9 cellular contexts compared by ENCODE assay signal in genomic region chr17:2406271-2406902, GRCh38. TPM values are rescaled to one million over a fixed set of nuclear protein-coding genes. Genes with fewer than 3 reads are reported as not detected.
DNase-seq lines count a peak whose midpoint lies in the region; ATAC-seq and TF ChIP-seq lines count a peak whose summit lies in the region.
"Had no signal": no experiment of that assay in that cellular context is flagged by ENCODE, and none has a peak within 500 bp of the region (broad histone marks: within the 10 kb centered on the region; RNA-seq: fewer than 3 reads in every experiment).

No MANE protein-coding gene starts in this region.

- peaks cover 5 to 30% of the 10 kb centered on the region in 2 experiments; a peak in 2 of 4 replicates for H3K79me1 ChIP-seq in IMR-90 (ENCODE audit: low read depth in 1 of 2, low read length in 2 of 2)

- peak overlapping the region; percentile 83 for H3K23ac ChIP-seq in IMR-90 (ENCODE audit: low read depth, low read length)

- intact Hi-C loops in IMR-90 (cut with micrococcal nuclease) = no loop called here
- intact Hi-C loops in ascending aorta (cut with DNase I) = loop anchor here (2.0 kb wide), 1 partner anchor 14 kb away; no protein-coding TSS in a partner anchor
- intact Hi-C loops in right lobe of liver (cut with DNase I) = no loop called here

- peaks cover 33% of the 10 kb centered on the region for H3K4me1 ChIP-seq in IMR-90 (ENCODE audit: control insufficient read depth, insufficient read depth, low read length)
- peaks cover 12 to 47% of the 10 kb centered on the region in 2 donors for H3K4me1 ChIP-seq in ascending aorta
- peaks cover 0 to 14% (median 7%) of the 10 kb centered on the region in 4 donors for H3K4me1 ChIP-seq in right lobe of liver

- CTCF ChIA-PET in IMR-90 (lab: Yijun Ruan, JAX) = interaction anchor here (0.6 to 2.6 kb wide), 5 partner anchors 9 to 283 kb away, joined by 3 to 20 read pairs (median 5); no protein-coding TSS in a partner anchor

- H3K4me3 ChIP-seq in IMR-90 (ENCODE audit: insufficient read depth, low read depth, low read length) (no peak overlapping the region), ascending aorta (peak overlapping the region in 1 of 2 donors; percentile 2), right lobe of liver (no peak overlapping the region)

- H3K9me3 Mint-ChIP-seq in stimulated activated naive B cell treated with anti-CD40 and anti-IgM and Interleukin-4, amounts not matched to agents 10 μg/mL and 1 μg/mL and 100 μg/mL, for 72 hours = no peaks in the 10 kb centered on the region

- in situ Hi-C loops in IMR-90 (cut with MboI; ENCODE audit: low sequenced_read_pairs) = no loop called here

- H2BK120ac ChIP-seq in IMR-90 (ENCODE audit: low read depth, low read length) = peak overlapping the region; percentile 94

- H3K9me1 ChIP-seq in IMR-90 (ENCODE audit: insufficient read depth, low read length) = peaks cover 30% of the 10 kb centered on the region

- H4K8ac ChIP-seq in IMR-90 (ENCODE audit: low read depth in 2 of 2, low read length in 2 of 2) = peak overlapping the region; percentile 87 to 95

- dilution Hi-C loops in IMR-90 (cut with HindIII; ENCODE audit: low sequenced_read_pairs, unreplicated experiment) = no loop called here

- H3K4me2 ChIP-seq in IMR-90 (ENCODE audit: low read depth, low read length) = peak overlapping the region; percentile 51

- TF ChIP-seq CTCF in IMR-90 (conservative IDR thresholded peaks at IDR 0.05; ENCODE audit: low read depth, low read length) (no peak), ascending aorta (IDR thresholded peaks at IDR 0.05) (no peak), right lobe of liver (IDR thresholded peaks at IDR 0.05) (no peak)

- no TSS peak for BruUV-seq in IMR-90 (replicated peaks; lab: Mats Ljungman, UMichigan)

- peak overlapping the region; percentile 31 for H3K27ac Mint-ChIP-seq in stimulated activated naive B cell treated with anti-CD40 and anti-IgM and Interleukin-4, amounts not matched to agents 10 μg/mL and 1 μg/mL and 100 μg/mL, for 72 hours

- H2AFZ ChIP-seq in IMR-90 (replicated peaks; ENCODE audit: low read length, poor library complexity) = peak overlapping the region; percentile 64

- no peak for TF ChIP-seq RAD21 in IMR-90 (IDR thresholded peaks at IDR 0.05; ENCODE audit: low read length)

- H3K36me3 ChIP-seq in IMR-90 (ENCODE audit: control insufficient read depth, insufficient read depth, low read length) (no peaks in the 10 kb centered on the region), ascending aorta (no peaks in the 10 kb centered on the region), right lobe of liver (no peaks in the 10 kb centered on the region)

- peak overlapping the region; percentile 81 for H3K18ac ChIP-seq in IMR-90 (ENCODE audit: low read depth, low read length)

- peaks cover 11 to 28% of the 10 kb centered on the region in 2 donors for H3K36me3 Mint-ChIP-seq in stimulated activated naive B cell treated with anti-CD40 and anti-IgM and Interleukin-4, amounts not matched to agents 10 μg/mL and 1 μg/mL and 100 μg/mL, for 72 hours

- peak overlapping the region; percentile 96 for H4K91ac ChIP-seq in IMR-90 (ENCODE audit: insufficient read depth, low read depth, low read length)

- H3K27me3 ChIP-seq in IMR-90 (ENCODE audit: control insufficient read depth, insufficient read depth, low read length) = no peaks in the 10 kb centered on the region
- H3K27me3 ChIP-seq in ascending aorta = no peaks in the 10 kb centered on the region
- no peaks in the 10 kb centered on the region for H3K27me3 ChIP-seq in right lobe of liver

- H2AK9ac ChIP-seq in IMR-90 (replicated peaks; ENCODE audit: low read depth, low read length, poor library complexity) = peak overlapping the region; percentile 78

- H4K5ac ChIP-seq in IMR-90 (ENCODE audit: low read depth, low read length) = peak overlapping the region; percentile 73

- peak overlapping the region; percentile 91 for H2AK5ac ChIP-seq in IMR-90 (ENCODE audit: low read depth, low read length)

- peak overlapping the region; percentile 85 for H3K14ac ChIP-seq in IMR-90 (replicated peaks; ENCODE audit: low read depth, low read length)

- no peak for DNase-seq in IMR-90
- no peak for DNase-seq in ascending aorta (ENCODE audit: low spot score in 2 of 2)
- DNase-seq in right lobe of liver = no peak
- no peak for DNase-seq in stimulated activated naive B cell treated with anti-CD40 and anti-IgM and Interleukin-4, amounts not matched to agents 10 μg/mL and 1 μg/mL and 100 μg/mL, for 72 hours
- no peak for DNase-seq in NCI-H2196 (lab: John Stamatoyannopoulos, UW; ENCODE audit: unreplicated experiment)
- no peak for DNase-seq in NCI-H69 (lab: John Stamatoyannopoulos, UW)
- DNase-seq: hippocampal formation; stimulated activated CD8-positive, alpha-beta memory T cell treated with anti-CD3 and anti-CD28 coated beads, Interleukin-4, amount 100 ng/mL, for 48 hours had no signal

- peaks cover 17 to 21% of the 10 kb centered on the region in 2 donors for H3K4me1 Mint-ChIP-seq in stimulated activated naive B cell treated with anti-CD40 and anti-IgM and Interleukin-4, amounts not matched to agents 10 μg/mL and 1 μg/mL and 100 μg/mL, for 72 hours

- peak overlapping the region; percentile 91 for H2BK5ac ChIP-seq in IMR-90 (ENCODE audit: low read depth, low read length, poor library complexity, severe bottlenecking)

- WGBS in IMR-90 (ENCODE audit: extremely low coverage in 2 of 2, insufficient read length in 1 of 2), 2 experiments = no CpG with 5 or more reads among the region's 8 CpGs
- WGBS in right lobe of liver (ENCODE audit: insufficient coverage, low coverage, low lambda C conversion rate, missing lambda C conversion rate) = 86% methylated on average over 8 of the region's 8 CpGs

- peak overlapping the region; percentile 94 for H2BK15ac ChIP-seq in IMR-90 (ENCODE audit: low read depth, low read length)

- POLR2A ChIA-PET in IMR-90 (lab: Charles Lee; ENCODE audit: unreplicated experiment) = no interaction called here

- peaks cover 4% of the 10 kb centered on the region; the same call in 1 of the 2 replicates for H4K20me1 ChIP-seq in IMR-90 (ENCODE audit: insufficient read depth, low read length)

- no peaks in the 10 kb centered on the region for H3K9me3 ChIP-seq in IMR-90 (ENCODE audit: control insufficient read depth, insufficient read depth, low read length)
- no peaks in the 10 kb centered on the region for H3K9me3 ChIP-seq in ascending aorta
- no peaks in the 10 kb centered on the region for H3K9me3 ChIP-seq in right lobe of liver

- peak overlapping the region; percentile 96 for H3K4ac ChIP-seq in IMR-90 (ENCODE audit: low read depth, low read length)

- no peak overlapping the region for H3K4me3 Mint-ChIP-seq in stimulated activated naive B cell treated with anti-CD40 and anti-IgM and Interleukin-4, amounts not matched to agents 10 μg/mL and 1 μg/mL and 100 μg/mL, for 72 hours

- peak overlapping the region; percentile 74 for H3K56ac ChIP-seq in IMR-90 (ENCODE audit: extremely low read depth, insufficient read depth, low read length)

- H2BK20ac ChIP-seq in IMR-90 (ENCODE audit: low read depth, low read length) = peak overlapping the region; percentile 93

- ATAC-seq in IMR-90 (ENCODE audit: low read depth) (no peak), right lobe of liver (no peak), GM21367 (IDR thresholded peaks at IDR 0.05; ENCODE audit: unreplicated experiment) (no peak)
- ATAC-seq in stimulated activated naive B cell treated with anti-CD40 and anti-IgM and Interleukin-4, amounts not matched to agents 10 μg/mL and 1 μg/mL and 100 μg/mL, for 72 hours (replicated peaks) = no peak

- peak overlapping the region; percentile 17; the same call in 1 of the 2 replicates for H3K9ac ChIP-seq in IMR-90 (ENCODE audit: low read depth, low read length)

- no peaks in the 10 kb centered on the region for H3K27me3 Mint-ChIP-seq in stimulated activated naive B cell treated with anti-CD40 and anti-IgM and Interleukin-4, amounts not matched to agents 10 μg/mL and 1 μg/mL and 100 μg/mL, for 72 hours

- H3K27ac ChIP-seq in IMR-90 (ENCODE audit: insufficient read depth, low read length) (peak overlapping the region; percentile 80), ascending aorta (peak overlapping the region; percentile 89 to 97), right lobe of liver (peak overlapping the region in 2 of 3 donors; percentile 34 to 37)

- peak; percentile 87 for TF ChIP-seq POLR2A in IMR-90 (IDR thresholded peaks at IDR 0.05; ENCODE audit: low read depth, low read length)
- no peak for TF ChIP-seq POLR2A in right lobe of liver (IDR thresholded peaks at IDR 0.05)

TF ChIP-seq in IMR-90, 13 proteins besides CTCF, POLR2A, EP300 and RAD21:
- no peak for TF ChIP-seq BHLHE40 (IDR thresholded peaks at IDR 0.05; ENCODE audit: low read depth, low read length)
- TF ChIP-seq MAZ (IDR thresholded peaks at IDR 0.05; ENCODE audit: borderline replicate concordance, low read depth, low read length) = no peak
- TF ChIP-seq, protein P1, sequence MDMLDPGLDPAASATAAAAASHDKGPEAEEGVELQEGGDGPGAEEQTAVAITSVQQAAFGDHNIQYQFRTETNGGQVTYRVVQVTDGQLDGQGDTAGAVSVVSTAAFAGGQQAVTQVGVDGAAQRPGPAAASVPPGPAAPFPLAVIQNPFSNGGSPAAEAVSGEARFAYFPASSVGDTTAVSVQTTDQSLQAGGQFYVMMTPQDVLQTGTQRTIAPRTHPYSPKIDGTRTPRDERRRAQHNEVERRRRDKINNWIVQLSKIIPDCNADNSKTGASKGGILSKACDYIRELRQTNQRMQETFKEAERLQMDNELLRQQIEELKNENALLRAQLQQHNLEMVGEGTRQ (IDR thresholded peaks at IDR 0.05; ENCODE audit: low read depth, low read length) = no peak
- no peak for TF ChIP-seq CEBPB (IDR thresholded peaks at IDR 0.05; ENCODE audit: low read depth, low read length)
- no peak for TF ChIP-seq RFX5 (IDR thresholded peaks at IDR 0.05; ENCODE audit: low read depth, low read length)
- no peak for TF ChIP-seq FOS (IDR thresholded peaks at IDR 0.05; ENCODE audit: low read depth, low read length)
- TF ChIP-seq MXI1 (IDR thresholded peaks at IDR 0.05; ENCODE audit: borderline replicate concordance, low read depth, low read length) = no peak
- TF ChIP-seq NFE2L2 (IDR thresholded peaks at IDR 0.05; ENCODE audit: low read depth, low read length) = no peak
- no peak for TF ChIP-seq SMC3 (IDR thresholded peaks at IDR 0.05; ENCODE audit: low read depth, low read length)
- TF ChIP-seq RCOR1 (IDR thresholded peaks at IDR 0.05; ENCODE audit: insufficient replicate concordance, low read length) = no peak
- no peak for TF ChIP-seq CHD1 (IDR thresholded peaks at IDR 0.05; ENCODE audit: low read depth, low read length)
- no peak for TF ChIP-seq MAFK (IDR thresholded peaks at IDR 0.05; ENCODE audit: low read depth, low read length)

RNA-seq across cellular contexts. Expression of gene MNT, which starts 5.5 kb away (rescaled TPM):
- 1.4 and 1.9 TPM in 2 replicates for total RNA-seq in IMR-90 (2012; rRNA removed)
- polyA plus RNA-seq in IMR-90 (2012; rRNA removed) = 8.3 and 9.4 TPM in 2 replicates
- polyA plus RNA-seq in IMR-90 (2012; cell fraction: cytosol; rRNA removed) = 7.6 and 9.5 TPM in 2 replicates
- polyA plus RNA-seq in IMR-90 (2012; cell fraction: nucleus; rRNA removed; ENCODE audit: low replicate concordance) = 48.6 and 60.0 TPM in 2 replicates
- 4.9 TPM for total RNA-seq in ascending aorta
- total RNA-seq in right lobe of liver = 10 to 100 TPM in 2 of 6 experiments, 1 to 10 TPM in 4; 3.3 to 12.6 (median 7.0) TPM

Comparison
In these comparisons a context has a peak if more than half of its experiments do, and no peak if none do; other contexts are left out.
1. H3K27ac ChIP-seq: peak in every context shown above with its lines; median percentile 93 in ascending aorta; 80 in IMR-90; 36 in right lobe of liver.